In the genomic region with DNA sequence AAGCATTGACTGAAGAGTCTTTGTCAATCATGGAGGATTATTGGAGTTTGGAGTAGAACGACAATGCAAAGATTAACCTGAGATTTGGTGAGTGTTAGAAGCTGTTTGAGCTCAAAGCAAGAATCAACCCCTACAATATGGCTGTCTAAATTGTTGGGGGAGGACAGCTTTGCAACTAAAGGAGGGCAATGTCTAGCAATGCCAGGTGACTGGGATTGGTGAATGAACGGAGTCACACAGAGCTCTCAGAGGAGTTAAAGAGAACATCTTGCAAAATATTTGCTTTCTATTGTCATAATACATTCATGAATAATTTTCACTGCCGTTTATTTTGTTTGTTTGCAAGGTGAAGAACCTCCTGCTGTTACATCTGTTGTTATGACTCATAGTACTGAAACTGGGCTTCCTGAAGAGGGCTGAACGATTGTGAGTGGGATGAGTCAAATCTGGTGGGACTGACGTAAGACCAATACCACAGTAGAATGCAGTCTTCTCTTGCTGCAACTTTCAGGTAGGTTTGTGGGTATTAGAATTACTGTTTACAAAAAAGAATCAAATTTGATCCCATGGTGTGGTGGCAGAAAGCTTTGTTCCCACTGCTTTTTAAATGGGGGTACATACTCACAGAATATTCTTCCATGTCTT, we compare ENCODE assay signal across 8 cellular contexts.
A peak's percentile ranks its signal among the peaks of the same experiment; 100 is the strongest.
DNase-seq lines count a peak whose midpoint lies in the region; ATAC-seq and FAIRE-seq lines count a peak whose summit lies in the region.

No MANE protein-coding gene starts in this region.

- intact Hi-C loops in activated CD4-positive, alpha-beta T cell treated with anti-CD3 and anti-CD28 coated beads for 36 hours (cut with DNase I, micrococcal nuclease): loop anchor here (1.0 kb wide), 1 partner anchor 28 kb away; no protein-coding TSS in a partner anchor

- H3K27me3 Mint-ChIP-seq in activated CD4-positive, alpha-beta T cell treated with anti-CD3 and anti-CD28 coated beads for 36 hours: peaks cover 12% of the 10 kb centered on the region

- H3K4me3 Mint-ChIP-seq in activated CD4-positive, alpha-beta T cell treated with anti-CD3 and anti-CD28 coated beads for 36 hours: no peak overlapping the region

- peak; percentile 93 for ATAC-seq in activated CD4-positive, alpha-beta T cell treated with anti-CD3 and anti-CD28 coated beads for 36 hours
- peak; percentile 86 for ATAC-seq in GM21528 (IDR thresholded peaks at IDR 0.05; ENCODE audit: low FRiP score, unreplicated experiment)

- no peaks in the 10 kb centered on the region for H3K9me3 Mint-ChIP-seq in activated CD4-positive, alpha-beta T cell treated with anti-CD3 and anti-CD28 coated beads for 36 hours (ENCODE audit: low read depth)

- peaks cover 15% of the 10 kb centered on the region for H3K4me1 Mint-ChIP-seq in activated CD4-positive, alpha-beta T cell treated with anti-CD3 and anti-CD28 coated beads for 36 hours

- DNase-seq in activated CD4-positive, alpha-beta T cell treated with anti-CD3 and anti-CD28 coated beads for 36 hours: peak; percentile 60
- DNase-seq in activated CD4-positive, alpha-beta T cell treated with anti-CD3 and anti-CD28 coated beads, Interleukin-2, amount 50 U/mL, for 4 hours: no peak
- DNase-seq in HS-5 (ENCODE audit: low read depth) (peak; percentile 32), SW 1271 (lab: John Stamatoyannopoulos, UW) (peak; percentile 30 to 67), T-helper 9 cell (no peak), mucosa of gallbladder (ENCODE audit: low spot score) (no peak)

- CTCF ChIA-PET in activated CD4-positive, alpha-beta T cell treated with anti-CD3 and anti-CD28 coated beads for 36 hours (lab: Charles Lee): no interaction called here

- no peaks in the 10 kb centered on the region for H3K36me3 Mint-ChIP-seq in activated CD4-positive, alpha-beta T cell treated with anti-CD3 and anti-CD28 coated beads for 36 hours (ENCODE audit: low read depth)

- peak overlapping the region; percentile 4 for H3K27ac Mint-ChIP-seq in activated CD4-positive, alpha-beta T cell treated with anti-CD3 and anti-CD28 coated beads for 36 hours

- POLR2A ChIA-PET in activated CD4-positive, alpha-beta T cell treated with anti-CD3 and anti-CD28 coated beads for 36 hours (lab: Charles Lee): no interaction called here

- FAIRE-seq in islet of Langerhans (lab: Jason Lieb, UNC): peak; percentile 87

Comparison
In these comparisons a context has a peak if more than half of its experiments do, and no peak if none do; other contexts are left out.
1. DNase-seq: peak in activated CD4-positive, alpha-beta T cell treated with anti-CD3 and anti-CD28 coated beads for 36 hours (single experiment), HS-5 (single experiment) and SW 1271 (2 of 2); none in activated CD4-positive, alpha-beta T cell treated with anti-CD3 and anti-CD28 coated beads, Interleukin-2, amount 50 U/mL, for 4 hours (0 of 2), T-helper 9 cell (single experiment) and mucosa of gallbladder (single experiment).